ENCODE assay signal across 8 cellular contexts in the genomic region with DNA sequence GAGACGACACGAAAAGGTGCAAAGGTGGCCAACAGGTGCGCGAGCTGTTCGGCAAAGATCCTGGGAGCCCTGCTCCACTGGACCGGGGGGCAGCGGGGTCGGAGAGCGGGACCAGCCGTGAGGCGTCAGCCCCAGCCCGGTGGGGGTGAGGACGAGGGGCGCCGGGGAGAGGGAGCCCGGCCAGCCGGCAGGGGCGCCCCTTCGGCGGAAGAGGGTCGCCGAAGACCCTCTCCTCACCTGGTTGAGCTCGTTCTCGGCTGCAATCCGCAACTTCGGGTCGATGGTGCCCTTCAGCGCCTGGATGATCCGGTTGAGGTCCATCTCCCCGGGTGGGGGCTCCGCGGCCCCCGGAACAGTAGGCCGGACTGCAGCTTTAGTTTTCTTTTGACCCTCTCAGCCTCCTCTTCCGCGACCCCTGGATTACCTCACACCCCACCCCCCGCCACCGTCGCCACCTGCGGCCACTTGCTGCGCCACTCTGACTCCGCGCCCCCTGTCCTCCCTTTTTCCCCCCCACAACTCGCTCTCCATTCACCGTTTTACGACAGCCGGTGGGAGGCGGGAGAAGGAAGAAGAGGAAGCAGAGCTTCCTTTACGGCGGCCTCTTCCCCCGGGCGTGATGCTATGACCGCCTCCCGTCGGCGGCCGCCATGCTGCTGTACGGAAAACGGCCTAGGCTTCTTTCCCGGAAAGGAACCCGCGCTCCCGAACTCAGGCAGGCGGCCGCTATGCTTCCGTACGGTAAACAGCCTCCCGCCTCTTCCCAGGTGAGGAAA. TPM values are rescaled to one million over a fixed set of nuclear protein-coding genes. Genes with fewer than 3 reads are reported as not detected.
DNase-seq lines count a peak whose midpoint lies in the region; ATAC-seq, FAIRE-seq and TF ChIP-seq lines count a peak whose summit lies in the region.

A gene (minus strand): TSS at position 543 of the 776 bp plus-strand sequence. CDS start 222 bp downstream, at position 321.

- H3K9me3 ChIP-seq in keratinocyte (ENCODE audit: control insufficient read depth, low read depth, low read length): no peaks in the 10 kb centered on the region

- H3K79me2 ChIP-seq in keratinocyte (ENCODE audit: control insufficient read depth, insufficient read depth, low read length): peaks cover 39% of the 10 kb centered on the region

- no peaks in the 10 kb centered on the region for H3K27me3 ChIP-seq in keratinocyte (ENCODE audit: control insufficient read depth, extremely low read depth, insufficient read depth, low read length)

- peak within 1 kb of the TSS; percentile 93 to 99 (median 95) for H3K4me3 ChIP-seq in keratinocyte (ENCODE audit: control insufficient read depth in 2 of 3, extremely low read depth in 1 of 3, insufficient read depth in 2 of 3, low read depth in 1 of 3, low read length in 3 of 3)

- no peaks in the 10 kb centered on the region for H4K20me1 ChIP-seq in keratinocyte (ENCODE audit: control insufficient read depth, extremely low read depth, insufficient read depth, low read length)

- H3K9me1 ChIP-seq in keratinocyte (ENCODE audit: control insufficient read depth, extremely low read depth, insufficient read depth, low read length): no peaks in the 10 kb centered on the region

- DNase-seq in Ammon's horn (ENCODE audit: low spot score) (peak; percentile 95), NCI-H446 treated with DMSO at 0.1 percent for 48 hours (lab: John Stamatoyannopoulos, UW) (peak; percentile 86), cerebellar nuclear complex (lab: John Stamatoyannopoulos, UW) (peak; percentile 21 to 74), keratinocyte (ENCODE audit: low read depth, low spot score) (peak; percentile 28)
- DNase-seq in activated CD4-positive, CD25-positive, alpha-beta regulatory T cell treated with anti-CD3 and anti-CD28 coated beads, Interleukin-2, amount 50 U/mL, for 72 hours: peak; percentile 77
- DNase-seq in stimulated activated CD4-positive, alpha-beta T cell treated with anti-CD3 and anti-CD28 coated beads, Interleukin-15, amount 100 ng/mL, for 24 hours: peak; percentile 92

- peaks cover 32% of the 10 kb centered on the region for H3K4me1 ChIP-seq in keratinocyte (ENCODE audit: control insufficient read depth, extremely low read depth, insufficient read depth, low read length)

- no peaks in the 10 kb centered on the region for H3K36me3 ChIP-seq in keratinocyte (ENCODE audit: control insufficient read depth in 2 of 2, extremely low read depth in 1 of 2, insufficient read depth in 2 of 2, low read length in 2 of 2)

- ATAC-seq in GM19043 (IDR thresholded peaks at IDR 0.05; ENCODE audit: low read depth, unreplicated experiment) (peak; percentile 68), HG03378 (IDR thresholded peaks at IDR 0.05; ENCODE audit: unreplicated experiment) (peak; percentile 57)

- H3K9ac ChIP-seq in keratinocyte (ENCODE audit: control insufficient read depth, extremely low read depth, insufficient read depth, low read length): peak within 1 kb of the TSS; percentile 83

- H3K4me2 ChIP-seq in keratinocyte (ENCODE audit: control insufficient read depth, extremely low read depth, insufficient read depth, low read depth, low read length): peak within 1 kb of the TSS; percentile 89

- FAIRE-seq in keratinocyte (lab: Jason Lieb, UNC): peak; percentile 79

- peak in 1 of 3 experiments; percentile 44 for TF ChIP-seq CTCF in keratinocyte (optimal IDR thresholded peaks at IDR 0.05 in 1 of 3, IDR thresholded peaks at IDR 0.05 in 1 of 3, conservative IDR thresholded peaks at IDR 0.05 in 1 of 3; ENCODE audit: extremely low read depth in 1 of 3, insufficient read depth in 2 of 3, low read length in 3 of 3)

- H2AFZ ChIP-seq in keratinocyte (ENCODE audit: control insufficient read depth, low read length): peak within 1 kb of the TSS; percentile 93

- dilution Hi-C loops in keratinocyte (cut with MboI; ENCODE audit: extremely low pct_ligation_motif_present, low sequenced_read_pairs): no loop called here

- peak within 1 kb of the TSS; percentile 66 for H3K27ac ChIP-seq in keratinocyte (ENCODE audit: control insufficient read depth, insufficient read depth, low read length)

RNA-seq across cellular contexts. Expression of the gene that starts here (rescaled TPM):
- polyA plus RNA-seq in keratinocyte: 9.9 to 18.8 TPM (median 12.7 TPM) in 3 replicates
- 26.2 TPM for polyA plus RNA-seq in keratinocyte (2011; ENCODE audit: low read depth)
- 10.3 and 17.0 TPM in 2 replicates for polyA plus RNA-seq in keratinocyte (2011; cell fraction: cytosol; rRNA removed)
- polyA plus RNA-seq in keratinocyte (2011; cell fraction: nucleus; rRNA removed): 18.3 and 22.2 TPM in 2 replicates
- 11.5 and 26.4 TPM in 2 replicates for polyA plus RNA-seq in keratinocyte (2012; ENCODE audit: low replicate concordance)
- polyA minus RNA-seq in keratinocyte: 21.6 to 50.5 TPM (median 24.4 TPM) in 3 replicates
- polyA minus RNA-seq in keratinocyte (2011; cell fraction: cytosol; rRNA and poly(A)+ RNA removed): 18.8 TPM
- polyA minus RNA-seq in keratinocyte (2011; cell fraction: nucleus; rRNA and poly(A)+ RNA removed): 22.4 and 40.6 TPM in 2 replicates

Comparison
In these comparisons a context has a peak if more than half of its experiments do, and no peak if none do; other contexts are left out.
1. Peak in every context shown above with its lines: DNase-seq, ATAC-seq, H3K4me3 ChIP-seq and H3K27ac ChIP-seq.
2. DNase-seq: peak in every context shown above with its lines; median percentile 95 in Ammon's horn; 92 in stimulated activated CD4-positive, alpha-beta T cell treated with anti-CD3 and anti-CD28 coated beads, Interleukin-15, amount 100 ng/mL, for 24 hours; 86 in NCI-H446 treated with DMSO at 0.1 percent for 48 hours; 77 in activated CD4-positive, CD25-positive, alpha-beta regulatory T cell treated with anti-CD3 and anti-CD28 coated beads, Interleukin-2, amount 50 U/mL, for 72 hours; 48 in cerebellar nuclear complex; 28 in keratinocyte.